9 cellular contexts compared by ENCODE assay signal in genomic region chr20:46111028-46111835, GRCh38. TPM values are rescaled to one million over a fixed set of nuclear protein-coding genes. Genes with fewer than 3 reads are reported as not detected.
DNase-seq lines count a peak whose midpoint lies in the region; ATAC-seq, FAIRE-seq and TF ChIP-seq lines count a peak whose summit lies in the region.
"Had no signal": no experiment of that assay in that cellular context is flagged by ENCODE, and none has a peak within 500 bp of the region (broad histone marks: within the 10 kb centered on the region; RNA-seq: fewer than 3 reads in every experiment).

No MANE protein-coding gene starts in this region.

- H3K36me3 ChIP-seq in GM12878 (ENCODE audit: control insufficient read depth in 2 of 2, insufficient read depth in 2 of 2, low read length in 1 of 2) = no peaks in the 10 kb centered on the region
- H3K36me3 ChIP-seq: thoracic aorta had no signal

- no peaks in the 10 kb centered on the region for H3K9me3 Mint-ChIP-seq in activated CD8-positive, alpha-beta memory T cell treated with anti-CD3 and anti-CD28 coated beads, Interleukin-2, amount 10 ng/mL, durations not matched to agents 7 days and 5 days (ENCODE audit: low read depth)
- no peaks in the 10 kb centered on the region for H3K9me3 Mint-ChIP-seq in stimulated activated memory B cell treated with anti-CD40 and anti-IgM and Interleukin-4, amounts not matched to agents 10 μg/mL and 1 μg/mL and 100 μg/mL, for 72 hours
- no peaks in the 10 kb centered on the region for H3K9me3 Mint-ChIP-seq in CD4-positive, alpha-beta T cell

- H4K20me1 ChIP-seq in GM12878 (ENCODE audit: control insufficient read depth, insufficient read depth) = no peaks in the 10 kb centered on the region

- H3K79me2 ChIP-seq in GM12878 (ENCODE audit: control insufficient read depth, insufficient read depth, low read length) = no peaks in the 10 kb centered on the region

- peak; percentile 88 for FAIRE-seq in GM12878 (lab: Jason Lieb, UNC)
- FAIRE-seq in H54 (lab: Jason Lieb, UNC) = no peak

- SMC1A ChIA-PET in GM12878 (lab: Charles Lee; ENCODE audit: uncharacterized antibody, unreplicated experiment) = interaction anchor here (0.6 to 1.8 kb wide), 3 partner anchors 9 to 124 kb away, joined by 5 to 8 read pairs (median 5); no protein-coding TSS in a partner anchor

- peak; percentile 33 to 51; a peak in 2 of 4 replicates for TF ChIP-seq EP300 in GM12878 (IDR thresholded peaks at IDR 0.05; ENCODE audit: borderline replicate concordance in 1 of 2, control insufficient read depth in 1 of 2, low read depth in 2 of 2, low read length in 2 of 2)

- in situ Hi-C loops in GM12878 (cut with MboI) = loop anchor here (10.0 kb wide), 1 partner anchor 746 kb away; the partner anchor contains the start of gene SYS1

- WGBS in GM12878 (ENCODE audit: insufficient coverage, insufficient replicate concordance, low lambda C conversion rate, missing lambda C conversion rate) = 14% methylated on average over 5 of the region's 5 CpGs

- RAD21 ChIA-PET in GM12878 (lab: Charles Lee; ENCODE audit: unreplicated experiment) = interaction anchor here (0.7 kb wide), 1 partner anchor 8 kb away, joined by 3 read pairs; no protein-coding TSS in a partner anchor

- POLR2A ChIA-PET in GM12878 (lab: Charles Lee) = interaction anchor here (0.6 to 1.1 kb wide), 4 partner anchors 8 to 31 kb away, joined by 3 to 5 read pairs (median 3); no protein-coding TSS in a partner anchor
- POLR2A ChIA-PET in CD4-positive, alpha-beta T cell (lab: Charles Lee) = no interaction called here

- no peak for DNase-seq in activated CD8-positive, alpha-beta memory T cell treated with anti-CD3 and anti-CD28 coated beads, Interleukin-2, amount 10 ng/mL, durations not matched to agents 7 days and 5 days
- DNase-seq in activated CD8-positive, alpha-beta memory T cell treated with anti-CD3 and anti-CD28 coated beads, Interleukin-2, amount 50 U/mL, for 48 hours = no peak
- DNase-seq in GM12878 (ENCODE audit: low read depth, low spot score) = peak; percentile 75
- DNase-seq in CD4-positive, alpha-beta T cell = no peak
- no peak for DNase-seq in dedifferentiated amniotic fluid mesenchymal stem cell (ENCODE audit: extremely low spot score)
- DNase-seq in H54 (ENCODE audit: insufficient read length, low spot score) = no peak

- H3K4me1 ChIP-seq in GM12878 (ENCODE audit: control insufficient read depth, insufficient read depth, low read length) = peaks cover 37% of the 10 kb centered on the region

- no peak overlapping the region for H2AFZ ChIP-seq in GM12878 (ENCODE audit: control insufficient read depth, low read depth, low read length)

- TF ChIP-seq POLR2A in GM12878 (IDR thresholded peaks at IDR 0.05; ENCODE audit: low read depth, low read length) (no peak), H54 (IDR thresholded peaks at IDR 0.05; ENCODE audit: low read depth, low read length) (no peak)

- no peaks in the 10 kb centered on the region for H3K27me3 ChIP-seq in GM12878 (replicated peaks in 1 of 2; ENCODE audit: control insufficient read depth in 2 of 2, insufficient read depth in 2 of 2, low read length in 1 of 2)
- peaks cover 16% of the 10 kb centered on the region for H3K27me3 ChIP-seq in CD4-positive, alpha-beta T cell (ENCODE audit: control insufficient read depth, insufficient read depth, low read length)

- H3K27me3 Mint-ChIP-seq in activated CD8-positive, alpha-beta memory T cell treated with anti-CD3 and anti-CD28 coated beads, Interleukin-2, amount 10 ng/mL, durations not matched to agents 7 days and 5 days = peaks cover 48% of the 10 kb centered on the region
- H3K27me3 Mint-ChIP-seq in stimulated activated memory B cell treated with anti-CD40 and anti-IgM and Interleukin-4, amounts not matched to agents 10 μg/mL and 1 μg/mL and 100 μg/mL, for 72 hours = no peaks in the 10 kb centered on the region
- H3K27me3 Mint-ChIP-seq in CD4-positive, alpha-beta T cell = peaks cover 91% of the 10 kb centered on the region

- no peak overlapping the region for H3K27ac ChIP-seq in GM12878 (ENCODE audit: control insufficient read depth, insufficient read depth)
- H3K27ac ChIP-seq in CD4-positive, alpha-beta T cell (ENCODE audit: low read depth, low read length) = no peak overlapping the region
- H3K27ac ChIP-seq: thoracic aorta had no signal

- no peaks in the 10 kb centered on the region for H3K36me3 Mint-ChIP-seq in activated CD8-positive, alpha-beta memory T cell treated with anti-CD3 and anti-CD28 coated beads, Interleukin-2, amount 10 ng/mL, durations not matched to agents 7 days and 5 days
- H3K36me3 Mint-ChIP-seq in stimulated activated memory B cell treated with anti-CD40 and anti-IgM and Interleukin-4, amounts not matched to agents 10 μg/mL and 1 μg/mL and 100 μg/mL, for 72 hours = no peaks in the 10 kb centered on the region
- no peaks in the 10 kb centered on the region for H3K36me3 Mint-ChIP-seq in CD4-positive, alpha-beta T cell (ENCODE audit: low read depth)

- H3K4me3 Mint-ChIP-seq in activated CD8-positive, alpha-beta memory T cell treated with anti-CD3 and anti-CD28 coated beads, Interleukin-2, amount 10 ng/mL, durations not matched to agents 7 days and 5 days = no peak overlapping the region
- H3K4me3 Mint-ChIP-seq in stimulated activated memory B cell treated with anti-CD40 and anti-IgM and Interleukin-4, amounts not matched to agents 10 μg/mL and 1 μg/mL and 100 μg/mL, for 72 hours = no peak overlapping the region
- no peak overlapping the region for H3K4me3 Mint-ChIP-seq in CD4-positive, alpha-beta T cell

- CTCF ChIA-PET in activated CD8-positive, alpha-beta memory T cell treated with anti-CD3 and anti-CD28 coated beads, Interleukin-2, amount 10 ng/mL, durations not matched to agents 7 days and 5 days (lab: Charles Lee) = no interaction called here
- CTCF ChIA-PET in GM12878 (lab: Yijun Ruan, JAX) = interaction anchor here (1.2 to 1.5 kb wide), 2 partner anchors 23 to 89 kb away, joined by 4 to 5 read pairs; no protein-coding TSS in a partner anchor
- CTCF ChIA-PET in CD4-positive, alpha-beta T cell (lab: Charles Lee) = no interaction called here

- no TSS peak for BruUV-seq in GM12878 (replicated peaks; lab: Mats Ljungman, UMichigan)

- H3K9me3 ChIP-seq in GM12878 (replicated peaks; ENCODE audit: control insufficient read depth, insufficient read depth, low read length) = no peaks in the 10 kb centered on the region
- H3K9me3 ChIP-seq in CD4-positive, alpha-beta T cell (ENCODE audit: control insufficient read depth, low read length) = no peaks in the 10 kb centered on the region
- H3K9me3 ChIP-seq: thoracic aorta had no signal

- no peak overlapping the region for H3K27ac Mint-ChIP-seq in activated CD8-positive, alpha-beta memory T cell treated with anti-CD3 and anti-CD28 coated beads, Interleukin-2, amount 10 ng/mL, durations not matched to agents 7 days and 5 days
- H3K27ac Mint-ChIP-seq in stimulated activated memory B cell treated with anti-CD40 and anti-IgM and Interleukin-4, amounts not matched to agents 10 μg/mL and 1 μg/mL and 100 μg/mL, for 72 hours = peak overlapping the region; percentile 73
- H3K27ac Mint-ChIP-seq in CD4-positive, alpha-beta T cell = no peak overlapping the region

- peaks cover 17% of the 10 kb centered on the region for H3K4me1 Mint-ChIP-seq in activated CD8-positive, alpha-beta memory T cell treated with anti-CD3 and anti-CD28 coated beads, Interleukin-2, amount 10 ng/mL, durations not matched to agents 7 days and 5 days
- H3K4me1 Mint-ChIP-seq in stimulated activated memory B cell treated with anti-CD40 and anti-IgM and Interleukin-4, amounts not matched to agents 10 μg/mL and 1 μg/mL and 100 μg/mL, for 72 hours = peaks cover 66% of the 10 kb centered on the region
- H3K4me1 Mint-ChIP-seq in CD4-positive, alpha-beta T cell (ENCODE audit: low read depth) = peaks cover 6% of the 10 kb centered on the region

- TF ChIP-seq CTCF in GM12878 (IDR thresholded peaks at IDR 0.05 in 2 of 3, conservative IDR thresholded peaks at IDR 0.05 in 1 of 3; ENCODE audit: control insufficient read depth in 2 of 3, extremely low read depth in 1 of 3, insufficient read depth in 1 of 3, low read depth in 3 of 3, low read length in 3 of 3) = no peak
- no peak for TF ChIP-seq CTCF in CD4-positive, alpha-beta T cell (IDR thresholded peaks at IDR 0.05)

- H3K9ac ChIP-seq in GM12878 (ENCODE audit: control insufficient read depth, insufficient read depth, low read length) = no peak overlapping the region

- ATAC-seq in activated CD8-positive, alpha-beta memory T cell treated with anti-CD3 and anti-CD28 coated beads, Interleukin-2, amount 10 ng/mL, durations not matched to agents 7 days and 5 days = peak; percentile 39
- ATAC-seq in HG03135 (IDR thresholded peaks at IDR 0.05; ENCODE audit: unreplicated experiment) (peak; percentile 48), GM12878 (peak; percentile 77)
- ATAC-seq in stimulated activated memory B cell treated with anti-CD40 and anti-IgM and Interleukin-4, amounts not matched to agents 10 μg/mL and 1 μg/mL and 100 μg/mL, for 72 hours = peak; percentile 79
- no peak for ATAC-seq in CD4-positive, alpha-beta T cell (ENCODE audit: poor library complexity)

- H3K4me3 ChIP-seq in GM12878 = peak overlapping the region; percentile 7; the same call in 1 of the 2 replicates
- H3K4me3 ChIP-seq: thoracic aorta had no signal

- H3K4me2 ChIP-seq in GM12878 (ENCODE audit: control insufficient read depth, insufficient read depth) = peak overlapping the region; percentile 81

- intact Hi-C loops in GM12878 (cut with micrococcal nuclease; ENCODE audit: unreplicated experiment) = loop anchor here (1.0 kb wide), 1 partner anchor 8 kb away; no protein-coding TSS in a partner anchor
- intact Hi-C loops in CD4-positive, alpha-beta T cell (cut with DNase I, micrococcal nuclease) = no loop called here

- no peak for TF ChIP-seq RAD21 in GM12878 (IDR thresholded peaks at IDR 0.05; ENCODE audit: insufficient read depth, low read depth, low read length)

RNA-seq across cellular contexts. Expression of gene CD40, which starts 6.9 kb away (rescaled TPM):
- total RNA-seq in activated CD8-positive, alpha-beta memory T cell treated with anti-CD3 and anti-CD28 coated beads, Interleukin-2, amount 10 ng/mL, durations not matched to agents 7 days and 5 days = 1 to 10 TPM; 1.3 to 2.2 TPM
- 203 and 210 TPM in 2 replicates for total RNA-seq in GM12878 (2013; cell fraction: nucleolus; rRNA removed)
- 116 and 120 TPM in 2 replicates for total RNA-seq in GM12878 (2014; rRNA removed)
- total RNA-seq in GM12878 (2014; rRNA removed; fragmentation: Illumina TruSeq; extraction: Trizol) = 75.6 and 77.7 TPM in 2 replicates
- total RNA-seq in GM12878 (2021) = 99.0 and 103 TPM in 2 replicates
- 76.0 TPM for polyA plus RNA-seq in GM12878 (2011; ENCODE audit: low read depth)
- 137 and 193 TPM in 2 replicates for polyA plus RNA-seq in GM12878 (2011; rRNA removed)
- 173 and 269 TPM in 2 replicates for polyA plus RNA-seq in GM12878 (2011; cell fraction: cytosol; rRNA removed)
- 225 and 280 TPM in 2 replicates for polyA plus RNA-seq in GM12878 (2011; cell fraction: nucleus; rRNA removed)
- polyA plus RNA-seq in GM12878 (2012) = 109 and 140 TPM in 2 replicates
- 105 and 110 TPM in 2 replicates for polyA plus RNA-seq in GM12878 (2014; fragmentation: Illumina TruSeq; extraction: Trizol)
- polyA plus RNA-seq in GM12878 (2014; fragmentation: Nextera tagmentation; extraction: Ambion mirVana) = 10 to 100 TPM; 40.8 to 71.7 TPM
- polyA plus RNA-seq in GM12878 (2014; rRNA removed) = 145 and 166 TPM in 2 replicates
- polyA plus RNA-seq in GM12878 (2016; fragmentation: Nextera tagmentation; extraction: Ambion mirVana) = 10 to 100 TPM; 75.4 to 80.1 TPM
- polyA minus RNA-seq in GM12878 (2011; rRNA and poly(A)+ RNA removed) = 133 and 196 TPM in 2 replicates
- 45.2 and 54.9 TPM in 2 replicates for polyA minus RNA-seq in GM12878 (2011; cell fraction: cytosol; rRNA and poly(A)+ RNA removed)
- polyA minus RNA-seq in GM12878 (2011; cell fraction: nucleus; rRNA and poly(A)+ RNA removed) = 53.3 and 65.2 TPM in 2 replicates
- total RNA-seq in CD4-positive, alpha-beta T cell = 1 to 10 TPM; 1.0 to 1.2 TPM

RNA-seq across cellular contexts. Expression of gene NCOA5, which starts 21.5 kb away (rescaled TPM):
- total RNA-seq in activated CD8-positive, alpha-beta memory T cell treated with anti-CD3 and anti-CD28 coated beads, Interleukin-2, amount 10 ng/mL, durations not matched to agents 7 days and 5 days = 10 to 100 TPM; 24.5 to 36.9 TPM
- total RNA-seq in GM12878 (2013; cell fraction: nucleolus; rRNA removed) = 11.1 and 13.8 TPM in 2 replicates
- total RNA-seq in GM12878 (2014; rRNA removed) (28.9 and 31.8 TPM in 2 replicates), GM12878 (2014; rRNA removed; fragmentation: Illumina TruSeq; extraction: Trizol) (20.8 and 22.5 TPM in 2 replicates), GM12878 (2021) (30.3 and 35.0 TPM in 2 replicates)
- polyA plus RNA-seq in GM12878 (2011; ENCODE audit: low read depth) = 11.7 TPM
- polyA plus RNA-seq in GM12878 (2011; rRNA removed) (21.6 and 29.6 TPM in 2 replicates), GM12878 (2014; fragmentation: Illumina TruSeq; extraction: Trizol) (38.1 and 39.0 TPM in 2 replicates), GM12878 (2014; fragmentation: Nextera tagmentation; extraction: Ambion mirVana) (1 to 10 TPM; 7.7 to 8.8 TPM), GM12878 (2014; rRNA removed) (29.8 and 30.2 TPM in 2 replicates), GM12878 (2016; fragmentation: Nextera tagmentation; extraction: Ambion mirVana) (10 to 100 TPM; 30.5 to 35.3 TPM)
- polyA plus RNA-seq in GM12878 (2011; cell fraction: cytosol; rRNA removed) = 22.4 and 24.3 TPM in 2 replicates
- polyA plus RNA-seq in GM12878 (2011; cell fraction: nucleus; rRNA removed) = 35.0 and 45.1 TPM in 2 replicates
- polyA plus RNA-seq in GM12878 (2012) = 13.8 and 18.1 TPM in 2 replicates
- 20.5 and 20.7 TPM in 2 replicates for polyA minus RNA-seq in GM12878 (2011; rRNA and poly(A)+ RNA removed)
- polyA minus RNA-seq in GM12878 (2011; cell fraction: cytosol; rRNA and poly(A)+ RNA removed) = 10.7 and 11.1 TPM in 2 replicates
- 7.6 and 13.9 TPM in 2 replicates for polyA minus RNA-seq in GM12878 (2011; cell fraction: nucleus; rRNA and poly(A)+ RNA removed)
- total RNA-seq in CD4-positive, alpha-beta T cell = 10 to 100 TPM in 1 of 2 experiments, 1 to 10 TPM in 1; 9.7 to 10.5 TPM

Comparison
In these comparisons a context has a peak if more than half of its experiments do, and no peak if none do; other contexts are left out.
1. RNA of gene CD40, which starts 6.9 kb away (total RNA-seq): 75.6 to 210 TPM in GM12878; 1.3 to 2.2 TPM in activated CD8-positive, alpha-beta memory T cell treated with anti-CD3 and anti-CD28 coated beads, Interleukin-2, amount 10 ng/mL, durations not matched to agents 7 days and 5 days and 1.0 to 1.2 TPM in CD4-positive, alpha-beta T cell; every median in the first group is over 10 times any median in the second.